7 cellular contexts compared by ENCODE assay signal in the genomic region with DNA sequence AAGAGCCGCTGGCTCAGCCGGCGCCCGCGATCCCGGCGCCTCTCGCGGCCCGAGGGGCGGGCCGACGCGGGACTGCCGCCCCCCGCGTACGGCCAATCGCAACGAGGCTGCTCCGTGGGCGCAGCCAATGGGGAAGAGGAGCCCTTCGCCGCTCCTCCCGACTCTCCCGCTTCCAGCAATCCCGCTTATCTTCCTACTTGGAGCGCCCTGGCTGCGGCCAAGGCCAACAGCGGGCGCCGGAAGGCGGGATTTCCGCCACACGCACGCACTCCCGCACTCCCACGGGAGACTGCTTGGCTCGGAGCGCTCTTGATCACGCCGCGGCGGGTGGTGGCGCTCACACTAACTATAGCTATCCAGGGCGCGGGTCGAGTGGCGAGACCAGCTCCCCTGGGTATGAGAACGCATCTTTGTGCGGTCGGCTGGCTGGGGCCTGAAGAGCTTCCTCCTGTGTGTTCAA. TPM values are rescaled to one million over a fixed set of nuclear protein-coding genes. Genes with fewer than 3 reads are reported as not detected.
DNase-seq lines count a peak whose midpoint lies in the region; ATAC-seq and TF ChIP-seq lines count a peak whose summit lies in the region.
"Not testable (repeated sequence)": the region's sequence is repeated elsewhere in the genome, so short reads cannot be mapped to it uniquely, and the experiment has no call there.

A gene with protein sequence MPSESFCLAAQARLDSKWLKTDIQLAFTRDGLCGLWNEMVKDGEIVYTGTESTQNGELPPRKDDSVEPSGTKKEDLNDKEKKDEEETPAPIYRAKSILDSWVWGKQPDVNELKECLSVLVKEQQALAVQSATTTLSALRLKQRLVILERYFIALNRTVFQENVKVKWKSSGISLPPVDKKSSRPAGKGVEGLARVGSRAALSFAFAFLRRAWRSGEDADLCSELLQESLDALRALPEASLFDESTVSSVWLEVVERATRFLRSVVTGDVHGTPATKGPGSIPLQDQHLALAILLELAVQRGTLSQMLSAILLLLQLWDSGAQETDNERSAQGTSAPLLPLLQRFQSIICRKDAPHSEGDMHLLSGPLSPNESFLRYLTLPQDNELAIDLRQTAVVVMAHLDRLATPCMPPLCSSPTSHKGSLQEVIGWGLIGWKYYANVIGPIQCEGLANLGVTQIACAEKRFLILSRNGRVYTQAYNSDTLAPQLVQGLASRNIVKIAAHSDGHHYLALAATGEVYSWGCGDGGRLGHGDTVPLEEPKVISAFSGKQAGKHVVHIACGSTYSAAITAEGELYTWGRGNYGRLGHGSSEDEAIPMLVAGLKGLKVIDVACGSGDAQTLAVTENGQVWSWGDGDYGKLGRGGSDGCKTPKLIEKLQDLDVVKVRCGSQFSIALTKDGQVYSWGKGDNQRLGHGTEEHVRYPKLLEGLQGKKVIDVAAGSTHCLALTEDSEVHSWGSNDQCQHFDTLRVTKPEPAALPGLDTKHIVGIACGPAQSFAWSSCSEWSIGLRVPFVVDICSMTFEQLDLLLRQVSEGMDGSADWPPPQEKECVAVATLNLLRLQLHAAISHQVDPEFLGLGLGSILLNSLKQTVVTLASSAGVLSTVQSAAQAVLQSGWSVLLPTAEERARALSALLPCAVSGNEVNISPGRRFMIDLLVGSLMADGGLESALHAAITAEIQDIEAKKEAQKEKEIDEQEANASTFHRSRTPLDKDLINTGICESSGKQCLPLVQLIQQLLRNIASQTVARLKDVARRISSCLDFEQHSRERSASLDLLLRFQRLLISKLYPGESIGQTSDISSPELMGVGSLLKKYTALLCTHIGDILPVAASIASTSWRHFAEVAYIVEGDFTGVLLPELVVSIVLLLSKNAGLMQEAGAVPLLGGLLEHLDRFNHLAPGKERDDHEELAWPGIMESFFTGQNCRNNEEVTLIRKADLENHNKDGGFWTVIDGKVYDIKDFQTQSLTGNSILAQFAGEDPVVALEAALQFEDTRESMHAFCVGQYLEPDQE (N-terminal part only) (minus strand): TSS at position 51 of the 460 bp plus-strand sequence. CDS start 746 bp downstream, outside the sequence.

- H4K20me1 ChIP-seq in OCI-LY7 (ENCODE audit: insufficient read depth, low read length) = not testable (repeated sequence)

- not testable (repeated sequence) for ATAC-seq in activated T-cell treated with anti-CD3 and anti-CD28 coated beads, Interleukin-2, amount 50 U/mL, for 4 hours; heart left ventricle

- TF ChIP-seq CTCF in GM12865 (IDR thresholded peaks at IDR 0.05; ENCODE audit: insufficient read depth, low read depth, low read length, missing control alignments); OCI-LY7 (conservative IDR thresholded peaks at IDR 0.05; ENCODE audit: low read length); coronary artery (IDR thresholded peaks at IDR 0.05); heart left ventricle (IDR thresholded peaks at IDR 0.05): not testable (repeated sequence)

- not testable (repeated sequence) for H3K4me1 Mint-ChIP-seq in activated T-cell treated with anti-CD3 and anti-CD28 coated beads, Interleukin-2, amount 50 U/mL, for 4 hours (ENCODE audit: low read depth)

- not testable (repeated sequence) for H3K27me3 Mint-ChIP-seq in activated T-cell treated with anti-CD3 and anti-CD28 coated beads, Interleukin-2, amount 50 U/mL, for 4 hours (ENCODE audit: low read depth)

- DNase-seq in GM12865 (ENCODE audit: low read depth); OCI-LY7 (ENCODE audit: low spot score); activated T-cell treated with anti-CD3 and anti-CD28 coated beads, Interleukin-2, amount 50 U/mL, for 4 hours; coronary artery (ENCODE audit: low spot score); skeletal muscle cell (ENCODE audit: low read depth): not testable (repeated sequence)
- peak in 1 of 5 donors; percentile 55 for DNase-seq in heart left ventricle

- H3K4me3 ChIP-seq in GM12865 (ENCODE audit: low read depth, low read length) (peak within 1 kb of the TSS; percentile 51), OCI-LY7 (ENCODE audit: low read depth, low read length, poor library complexity, severe bottlenecking) (peak within 1 kb of the TSS; percentile 62), coronary artery (peak within 1 kb of the TSS; percentile 63), heart left ventricle (peak within 1 kb of the TSS in 10 of 12 donors; percentile 29 to 54 (median 48)), mononuclear cell (ENCODE audit: low read length) (peak within 1 kb of the TSS; percentile 8), skeletal muscle cell (ENCODE audit: low read depth, low read length) (peak within 1 kb of the TSS; percentile 42)

- H3K79me2 ChIP-seq in OCI-LY7 (ENCODE audit: insufficient read depth, low read depth, low read length) = not testable (repeated sequence)

- TF ChIP-seq POLR2A in heart left ventricle (IDR thresholded peaks at IDR 0.05) = not testable (repeated sequence)

- H3K4me3 Mint-ChIP-seq in activated T-cell treated with anti-CD3 and anti-CD28 coated beads, Interleukin-2, amount 50 U/mL, for 4 hours = peak within 1 kb of the TSS; percentile 98

- intact Hi-C loops in OCI-LY7 (cut with micrococcal nuclease; ENCODE audit: unreplicated experiment); heart left ventricle (cut with DNase I): not testable (repeated sequence)

- not testable (repeated sequence) for H2AFZ ChIP-seq in OCI-LY7 (ENCODE audit: low read length)

- not testable (repeated sequence) for H3K9me2 ChIP-seq in OCI-LY7 (ENCODE audit: insufficient read depth, low read length)

- POLR2A ChIA-PET in OCI-LY7 (lab: Charles Lee) = not testable (repeated sequence)

- not testable (repeated sequence) for H3K4me1 ChIP-seq in OCI-LY7 (ENCODE audit: insufficient read depth, low read length, poor library complexity, severe bottlenecking); heart left ventricle; mononuclear cell (ENCODE audit: insufficient read depth, low read length)

- H3K36me3 Mint-ChIP-seq in activated T-cell treated with anti-CD3 and anti-CD28 coated beads, Interleukin-2, amount 50 U/mL, for 4 hours (ENCODE audit: insufficient read depth) = not testable (repeated sequence)

- no CpG with 5 or more reads among the region's 52 CpGs for WGBS in heart left ventricle, 4 donors

- H3K4me2 ChIP-seq in OCI-LY7 (ENCODE audit: low read length) = peak within 1 kb of the TSS; percentile 34; the same call in 1 of the 2 replicates

- H3K27ac ChIP-seq in OCI-LY7 (ENCODE audit: low read depth, low read length, poor library complexity, severe bottlenecking) (peak within 1 kb of the TSS; percentile 48), coronary artery (peak within 1 kb of the TSS in 1 of 2 donors; percentile 61), heart left ventricle (peak within 1 kb of the TSS in 6 of 12 donors; percentile 26 to 50 (median 39))

- H3K9me3 ChIP-seq in OCI-LY7 (ENCODE audit: low read length); heart left ventricle; mononuclear cell (ENCODE audit: low read depth, low read length): not testable (repeated sequence)

- H3K36me3 ChIP-seq in OCI-LY7 (ENCODE audit: insufficient read depth, low read length) (peaks cover 12% of the 10 kb centered on the region), heart left ventricle (peaks cover 0 to 18% (median 11%) of the 10 kb centered on the region in 9 donors)

- H3K9me3 Mint-ChIP-seq in activated T-cell treated with anti-CD3 and anti-CD28 coated beads, Interleukin-2, amount 50 U/mL, for 4 hours = not testable (repeated sequence)

- CTCF ChIA-PET in OCI-LY7 (lab: Charles Lee; ENCODE audit: unreplicated experiment) = not testable (repeated sequence)

- not testable (repeated sequence) for H3K27me3 ChIP-seq in heart left ventricle; mononuclear cell (ENCODE audit: insufficient read depth, low read length)

- not testable (repeated sequence) for BruUV-seq in OCI-LY7 (replicated peaks; lab: Mats Ljungman, UMichigan)

RNA-seq across cellular contexts. Expression of the gene that starts here (rescaled TPM):
- 45.9 and 55.5 TPM in 2 replicates for total RNA-seq in OCI-LY7 (2014; rRNA removed; shearing (Covaris generic))
- total RNA-seq in OCI-LY7 (2022) (94.0 and 102 TPM in 2 replicates), heart left ventricle (10 to 100 TPM; 38.0 to 70.5 (median 59.6) TPM), mononuclear cell (18.5 TPM)
- 10 to 100 TPM; 20.3 to 27.8 (median 23.5) TPM for total RNA-seq in activated T-cell treated with anti-CD3 and anti-CD28 coated beads, Interleukin-2, amount 50 U/mL, for 4 hours
- 10 to 100 TPM; 25.9 to 49.0 TPM for polyA plus RNA-seq in heart left ventricle

Comparison
In these comparisons a context has a peak if more than half of its experiments do, and no peak if none do; other contexts are left out.
1. H3K4me3 ChIP-seq: peak in every context shown above with its lines; median percentile 63 in coronary artery; 62 in OCI-LY7; 51 in GM12865; 48 in heart left ventricle; 42 in skeletal muscle cell; 8 in mononuclear cell.